Comparison of ENCODE assay signal across 7 cellular contexts in genomic region chr6:128740951-128741350, GRCh38.
"Had no signal": no experiment of that assay in that cellular context is flagged by ENCODE, and none has a peak within 500 bp of the region (broad histone marks: within the 10 kb centered on the region; RNA-seq: fewer than 3 reads in every experiment).

No MANE protein-coding gene starts in this region.

- H3K27ac ChIP-seq: HL-60 had no signal

- DNase-seq: GOT3, HFFc6, IMR-90, KG1 had no signal

- H3K9me3 ChIP-seq: HAP-1 had no signal

- H3K36me3 ChIP-seq: HAP-1 had no signal

- H3K4me3 ChIP-seq: HAP-1, K562 had no signal
